ENCODE assay signal across 9 cellular contexts in genomic region chr5:141421489-141421855, GRCh38. TPM values are rescaled to one million over a fixed set of nuclear protein-coding genes. Genes with fewer than 3 reads are reported as not detected.
DNase-seq lines count a peak whose midpoint lies in the region; ATAC-seq and TF ChIP-seq lines count a peak whose summit lies in the region.
"Had no signal": no experiment of that assay in that cellular context is flagged by ENCODE, and none has a peak within 500 bp of the region (broad histone marks: within the 10 kb centered on the region; RNA-seq: fewer than 3 reads in every experiment).

No MANE protein-coding gene starts in this region.

- peaks cover 37% of the 10 kb centered on the region for H3K36me3 Mint-ChIP-seq in activated naive CD8-positive, alpha-beta T cell treated with anti-CD3 and anti-CD28 coated beads, Interleukin-2, amount 50 U/mL, for 24 hours (ENCODE audit: low read depth)
- peaks cover 0 to 14% (median 12%) of the 10 kb centered on the region in 3 donors for H3K36me3 Mint-ChIP-seq in immature natural killer cell

- TF ChIP-seq CTCF in heart right ventricle (IDR thresholded peaks at IDR 0.05): no peak
- TF ChIP-seq CTCF in tibial artery (IDR thresholded peaks at IDR 0.05): no peak

- no peak for ATAC-seq in heart right ventricle
- ATAC-seq in Right ventricle myocardium inferior: no peak
- no peak for ATAC-seq in activated naive CD8-positive, alpha-beta T cell treated with anti-CD3 and anti-CD28 coated beads, Interleukin-2, amount 50 U/mL, for 24 hours

- H3K4me3 ChIP-seq in heart right ventricle (peak overlapping the region in 8 of 10 donors; percentile 11 to 42 (median 36)), tibial artery (peak overlapping the region; percentile 25 to 28), HAP-1 (no peak overlapping the region)

- no peak overlapping the region for H3K27ac Mint-ChIP-seq in activated naive CD8-positive, alpha-beta T cell treated with anti-CD3 and anti-CD28 coated beads, Interleukin-2, amount 50 U/mL, for 24 hours
- H3K27ac Mint-ChIP-seq in immature natural killer cell: peak overlapping the region in 2 of 6 donors; percentile 27 to 61

- intact Hi-C loops in heart right ventricle (cut with DNase I) (loop anchor here in 4 of 10 donors (2.0 to 10.0 kb wide), 4 partner anchors 55 to 103 kb away; partner anchors contain the start of gene PCDHGA3 (in 1 of the 4)), Right ventricle myocardium inferior (cut with DNase I) (no loop called here), tibial artery (cut with DNase I; ENCODE audit: low total_unique reads) (loop anchor here (10.0 kb wide), 1 partner anchor 177 kb away; the partner anchor contains the start of gene PCDHB15)

- peaks cover 41% of the 10 kb centered on the region for H3K9me3 Mint-ChIP-seq in activated naive CD8-positive, alpha-beta T cell treated with anti-CD3 and anti-CD28 coated beads, Interleukin-2, amount 50 U/mL, for 24 hours
- peaks cover 12 to 50% (median 36%) of the 10 kb centered on the region in 6 donors for H3K9me3 Mint-ChIP-seq in immature natural killer cell

- H3K4me1 ChIP-seq in heart right ventricle (peaks cover 0 to 25% (median 6%) of the 10 kb centered on the region in 9 donors), tibial artery (no peaks in the 10 kb centered on the region), HAP-1 (no peaks in the 10 kb centered on the region)

- 27 to 32% methylated on average over 13 of the region's 13 CpGs for WGBS in heart right ventricle, 2 donors

- H3K27me3 Mint-ChIP-seq in activated naive CD8-positive, alpha-beta T cell treated with anti-CD3 and anti-CD28 coated beads, Interleukin-2, amount 50 U/mL, for 24 hours: peaks cover 76% of the 10 kb centered on the region
- peaks cover 49 to 65% (median 61%) of the 10 kb centered on the region in 3 donors for H3K27me3 Mint-ChIP-seq in immature natural killer cell (ENCODE audit: low read depth in 3 of 3)

- H3K27ac ChIP-seq in heart right ventricle (no peak overlapping the region), tibial artery (no peak overlapping the region)

- peaks cover 13% of the 10 kb centered on the region for H3K4me1 Mint-ChIP-seq in activated naive CD8-positive, alpha-beta T cell treated with anti-CD3 and anti-CD28 coated beads, Interleukin-2, amount 50 U/mL, for 24 hours
- peaks cover 14 to 37% of the 10 kb centered on the region in 2 donors for H3K4me1 Mint-ChIP-seq in immature natural killer cell

- H3K4me3 Mint-ChIP-seq in activated naive CD8-positive, alpha-beta T cell treated with anti-CD3 and anti-CD28 coated beads, Interleukin-2, amount 50 U/mL, for 24 hours: peak overlapping the region; percentile 77
- H3K4me3 Mint-ChIP-seq in immature natural killer cell: peak overlapping the region; percentile 71 to 89 (median 83)

- H3K36me3 ChIP-seq in heart right ventricle (peaks cover 0 to 52% (median 0%) of the 10 kb centered on the region in 9 donors), tibial artery (peaks cover 0 to 76% (median 70%) of the 10 kb centered on the region in 3 donors), HAP-1 (replicated peaks) (no peaks in the 10 kb centered on the region)

- in situ Hi-C loops in HAP-1 (cut with MboI; ENCODE audit: low sequenced_read_pairs): no loop called here

- H3K9me3 ChIP-seq in heart right ventricle (peaks cover 0 to 100% (median 69%) of the 10 kb centered on the region in 11 donors), tibial artery (peaks cover 29 to 100% (median 92%) of the 10 kb centered on the region in 3 donors), HAP-1 (no peaks in the 10 kb centered on the region; the same call in 1 of the 2 replicates)

- H3K27me3 ChIP-seq in heart right ventricle: peaks cover 0 to 99% (median 0%) of the 10 kb centered on the region in 7 donors
- H3K27me3 ChIP-seq in tibial artery: no peaks in the 10 kb centered on the region
- no peaks in the 10 kb centered on the region for H3K27me3 ChIP-seq in HAP-1 (ENCODE audit: low read depth)

- DNase-seq in heart right ventricle (no peak), Right ventricle myocardium inferior (ENCODE audit: missing footprints) (no peak), immature natural killer cell (no peak), tibial artery (no peak), GDM1 (lab: John Stamatoyannopoulos, UW) (no peak), NCI-H1436 (lab: John Stamatoyannopoulos, UW) (no peak), HAP-1 (ENCODE audit: low spot score in 2 of 2) (no peak)
- DNase-seq in activated naive CD8-positive, alpha-beta T cell treated with anti-CD3 and anti-CD28 coated beads, Interleukin-2, amount 50 U/mL, for 24 hours: no peak
- DNase-seq: NCI-H2029 treated with DMSO at 0.1 percent for 48 hours had no signal

RNA-seq across cellular contexts. Expression of gene PCDHGA11, which starts 0.6 kb away (rescaled TPM):
- 1 to 10 TPM; 3.3 to 8.5 (median 5.4) TPM for total RNA-seq in heart right ventricle
- polyA plus RNA-seq in heart right ventricle: 1 to 10 TPM in 1 of 2 donors, under 1 TPM in 1; 0.74 to 7.2 TPM
- 4.5 TPM for total RNA-seq in Right ventricle myocardium inferior
- under 1 TPM in 1 of 3 donors, not detected in 2; 0.11 TPM for polyA plus RNA-seq in immature natural killer cell

RNA-seq across cellular contexts. Expression of gene PCDHGB7, which starts 4.0 kb away (rescaled TPM):
- total RNA-seq in heart right ventricle (10 to 100 TPM in 8 of 10 donors, 1 to 10 TPM in 2; 5.9 to 12.6 (median 10.5) TPM), Right ventricle myocardium inferior (8.6 TPM)
- polyA plus RNA-seq in heart right ventricle (1 to 10 TPM; 1.9 to 5.6 TPM), immature natural killer cell (under 1 TPM in 1 of 3 donors, not detected in 2; 0.13 TPM)

RNA-seq across cellular contexts. Expression of gene PCDHGA10, which starts 8.7 kb away (rescaled TPM):
- total RNA-seq in heart right ventricle (1 to 10 TPM; 4.3 to 7.8 (median 6.7) TPM), Right ventricle myocardium inferior (4.1 TPM)
- polyA plus RNA-seq in heart right ventricle (1 to 10 TPM in 1 of 2 donors, under 1 TPM in 1; 0.52 to 3.4 TPM), immature natural killer cell (under 1 TPM in 1 of 3 donors, not detected in 2; 0.43 TPM)

RNA-seq across cellular contexts. Expression of gene PCDHGA12, which starts 8.8 kb away (rescaled TPM):
- total RNA-seq in heart right ventricle: 1 to 10 TPM; 5.4 to 9.2 (median 6.1) TPM
- 1 to 10 TPM; 1.6 to 5.3 TPM for polyA plus RNA-seq in heart right ventricle
- total RNA-seq in Right ventricle myocardium inferior: 6.5 TPM
- under 1 TPM in 1 of 3 donors, not detected in 2; 0.25 TPM for polyA plus RNA-seq in immature natural killer cell

RNA-seq across cellular contexts. Expression of gene PCDHGB6, which starts 13.7 kb away (rescaled TPM):
- 10 to 100 TPM in 1 of 10 donors, 1 to 10 TPM in 9; 4.6 to 10.2 (median 6.6) TPM for total RNA-seq in heart right ventricle
- 1 to 10 TPM; 1.1 to 5.8 TPM for polyA plus RNA-seq in heart right ventricle
- total RNA-seq in Right ventricle myocardium inferior: 5.9 TPM
- polyA plus RNA-seq in immature natural killer cell: 1 to 10 TPM in 1 of 3 donors, under 1 TPM in 1, not detected in 1; 0.38 to 1.9 TPM
